15 cellular contexts compared by ENCODE assay signal in the genomic region with DNA sequence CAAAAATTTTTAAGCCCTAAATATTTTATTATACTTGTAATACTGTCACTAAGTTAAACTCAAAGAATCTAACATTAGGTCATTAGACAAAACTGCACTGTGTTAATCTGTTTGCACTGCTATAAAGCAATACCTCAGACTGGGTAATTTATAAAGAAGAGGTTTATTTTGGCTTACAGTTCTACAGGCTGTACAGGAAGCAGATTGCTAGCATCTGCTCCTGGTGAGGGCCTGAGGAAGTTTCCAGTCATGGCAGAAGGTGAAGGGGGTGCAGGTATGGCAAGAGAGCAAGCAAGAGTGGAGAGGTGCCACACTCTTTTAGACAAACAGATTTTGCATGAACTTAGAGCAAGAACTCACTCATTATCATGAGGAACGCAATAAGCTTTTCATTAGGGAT.
"Had no signal": no experiment of that assay in that cellular context is flagged by ENCODE, and none has a peak within 500 bp of the region (broad histone marks: within the 10 kb centered on the region; RNA-seq: fewer than 3 reads in every experiment).

No MANE protein-coding gene starts in this region.

- DNase-seq: Kasumi-1; KG1; MM.1S; NCI-H1092 treated with DMSO at 0.1 percent for 48 hours; NCI-H1436; NCI-H187; NCI-H2029; NCI-H2107; NCI-H2227 treated with DMSO at 0.1 percent for 48 hours; NCI-H524; NCI-H526 treated with DMSO at 0.1 percent for 48 hours; NCI-H748 treated with DMSO at 0.1 percent for 48 hours; NK-92 treated with Interleukin-12 subunit alpha and Interleukin-12 subunit beta, amount 100 ng/mL, for 24 hours; PC-3; SIG-M5 had no signal
